Comparison of ENCODE assay signal across 8 cellular contexts in the genomic region with DNA sequence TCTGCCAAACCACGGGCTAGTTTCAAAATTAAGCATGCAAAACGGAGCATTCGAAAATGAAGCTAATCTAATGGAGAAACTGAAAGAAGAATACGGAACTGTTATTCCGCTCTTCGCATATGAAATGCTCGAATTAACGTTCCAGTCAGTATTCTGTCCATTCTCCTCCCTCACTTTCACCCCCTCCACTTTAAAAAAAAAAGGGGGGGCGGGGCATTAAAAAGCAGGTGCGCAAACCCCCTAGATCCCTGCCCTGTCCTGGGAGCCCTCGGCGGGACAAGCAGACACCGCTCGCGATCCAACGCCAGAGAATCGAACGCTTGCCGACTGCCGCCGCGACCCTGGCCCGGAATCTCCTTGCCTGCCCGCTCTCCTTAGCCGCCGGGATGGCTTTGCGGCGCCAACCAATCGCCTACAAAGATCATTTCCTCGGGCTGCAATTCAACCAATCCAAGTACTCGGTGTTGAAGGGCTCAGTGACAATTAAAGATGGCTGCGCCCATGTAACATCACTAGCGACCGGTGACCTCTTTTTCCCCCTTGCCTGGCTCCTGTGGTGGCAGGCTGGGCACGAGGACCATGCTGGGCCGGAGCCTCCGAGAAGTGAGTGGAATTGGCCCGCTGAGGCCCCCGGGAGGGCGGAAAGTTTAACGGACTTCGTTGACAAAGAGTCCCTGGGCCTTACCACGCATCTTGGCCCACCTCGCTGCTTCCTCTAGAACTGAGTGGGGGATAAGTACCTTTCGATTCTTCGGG. TPM values are rescaled to one million over a fixed set of nuclear protein-coding genes. Genes with fewer than 3 reads are reported as not detected.
A peak's percentile ranks its signal among the peaks of the same experiment; 100 is the strongest.
DNase-seq lines count a peak whose midpoint lies in the region; ATAC-seq and TF ChIP-seq lines count a peak whose summit lies in the region.

A gene with protein sequence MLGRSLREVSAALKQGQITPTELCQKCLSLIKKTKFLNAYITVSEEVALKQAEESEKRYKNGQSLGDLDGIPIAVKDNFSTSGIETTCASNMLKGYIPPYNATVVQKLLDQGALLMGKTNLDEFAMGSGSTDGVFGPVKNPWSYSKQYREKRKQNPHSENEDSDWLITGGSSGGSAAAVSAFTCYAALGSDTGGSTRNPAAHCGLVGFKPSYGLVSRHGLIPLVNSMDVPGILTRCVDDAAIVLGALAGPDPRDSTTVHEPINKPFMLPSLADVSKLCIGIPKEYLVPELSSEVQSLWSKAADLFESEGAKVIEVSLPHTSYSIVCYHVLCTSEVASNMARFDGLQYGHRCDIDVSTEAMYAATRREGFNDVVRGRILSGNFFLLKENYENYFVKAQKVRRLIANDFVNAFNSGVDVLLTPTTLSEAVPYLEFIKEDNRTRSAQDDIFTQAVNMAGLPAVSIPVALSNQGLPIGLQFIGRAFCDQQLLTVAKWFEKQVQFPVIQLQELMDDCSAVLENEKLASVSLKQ (plus strand): TSS at position 476 of the 756 bp plus-strand sequence. CDS start 104 bp downstream, at position 580.
A gene with protein sequence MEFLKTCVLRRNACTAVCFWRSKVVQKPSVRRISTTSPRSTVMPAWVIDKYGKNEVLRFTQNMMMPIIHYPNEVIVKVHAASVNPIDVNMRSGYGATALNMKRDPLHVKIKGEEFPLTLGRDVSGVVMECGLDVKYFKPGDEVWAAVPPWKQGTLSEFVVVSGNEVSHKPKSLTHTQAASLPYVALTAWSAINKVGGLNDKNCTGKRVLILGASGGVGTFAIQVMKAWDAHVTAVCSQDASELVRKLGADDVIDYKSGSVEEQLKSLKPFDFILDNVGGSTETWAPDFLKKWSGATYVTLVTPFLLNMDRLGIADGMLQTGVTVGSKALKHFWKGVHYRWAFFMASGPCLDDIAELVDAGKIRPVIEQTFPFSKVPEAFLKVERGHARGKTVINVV (minus strand): TSS at position 396 of the 756 bp plus-strand sequence. CDS start 477 bp downstream, outside the sequence.

- H3K36me3 Mint-ChIP-seq in T-helper 1 cell treated with Interleukin-12 subunit alpha and Interleukin-12 subunit beta and Interleukin-4 antibody, amounts not matched to agents 30 μg/mL and 1 μg/mL, for 36 hours (ENCODE audit: low read depth), result no peaks in the 10 kb centered on the region

- no peaks in the 10 kb centered on the region for H3K27me3 Mint-ChIP-seq in T-helper 1 cell treated with Interleukin-12 subunit alpha and Interleukin-12 subunit beta and Interleukin-4 antibody, amounts not matched to agents 30 μg/mL and 1 μg/mL, for 36 hours (ENCODE audit: low read depth)

- H3K27ac Mint-ChIP-seq in T-helper 1 cell treated with Interleukin-12 subunit alpha and Interleukin-12 subunit beta and Interleukin-4 antibody, amounts not matched to agents 30 μg/mL and 1 μg/mL, for 36 hours, result peak within 1 kb of the TSS; percentile 97

- H3K4me3 ChIP-seq in left ventricle myocardium inferior, result peak within 1 kb of the TSS; percentile 78
- H3K4me3 ChIP-seq in prostate gland, result peak within 1 kb of the TSS; percentile 82 to 89
- peak within 1 kb of the TSS; percentile 77 for H3K4me3 ChIP-seq in urinary bladder (ENCODE audit: low read depth, low read length)

- H3K9me3 ChIP-seq in left ventricle myocardium inferior (replicated peaks) (no peaks in the 10 kb centered on the region), prostate gland (no peaks in the 10 kb centered on the region)

- intact Hi-C loops in left ventricle myocardium inferior (cut with micrococcal nuclease), result no loop called here
- intact Hi-C loops in prostate gland (cut with DNase I), result no loop called here

- H3K27ac ChIP-seq in left ventricle myocardium inferior (replicated peaks), result peak within 1 kb of the TSS; percentile 84
- H3K27ac ChIP-seq in prostate gland, result peak within 1 kb of the TSS; percentile 69 to 75
- H3K27ac ChIP-seq in urinary bladder (ENCODE audit: low read depth), result no peak within 1 kb of the TSS

- TF ChIP-seq POLR2A in GM15510 (IDR thresholded peaks at IDR 0.05; ENCODE audit: borderline replicate concordance, extremely low read depth, insufficient read length), result peak; percentile 48
- TF ChIP-seq POLR2A in prostate gland (IDR thresholded peaks at IDR 0.05), result peak; percentile 27

- ATAC-seq in HG02870 (IDR thresholded peaks at IDR 0.05; ENCODE audit: unreplicated experiment), result peak; percentile 74

- no peaks in the 10 kb centered on the region for H3K9me3 Mint-ChIP-seq in T-helper 1 cell treated with Interleukin-12 subunit alpha and Interleukin-12 subunit beta and Interleukin-4 antibody, amounts not matched to agents 30 μg/mL and 1 μg/mL, for 36 hours

- H3K36me3 ChIP-seq in left ventricle myocardium inferior (no peaks in the 10 kb centered on the region), prostate gland (no peaks in the 10 kb centered on the region), urinary bladder (ENCODE audit: insufficient read depth) (no peaks in the 10 kb centered on the region)

- no peak for TF ChIP-seq CTCF in left ventricle myocardium inferior (IDR thresholded peaks at IDR 0.05; ENCODE audit: borderline replicate concordance)
- TF ChIP-seq CTCF in prostate gland (IDR thresholded peaks at IDR 0.05), result no peak

- no peaks in the 10 kb centered on the region for H3K27me3 ChIP-seq in left ventricle myocardium inferior (ENCODE audit: low read depth)
- H3K27me3 ChIP-seq in prostate gland (replicated peaks; ENCODE audit: insufficient read depth), result no peaks in the 10 kb centered on the region

- peaks cover 13% of the 10 kb centered on the region for H3K4me1 Mint-ChIP-seq in T-helper 1 cell treated with Interleukin-12 subunit alpha and Interleukin-12 subunit beta and Interleukin-4 antibody, amounts not matched to agents 30 μg/mL and 1 μg/mL, for 36 hours (ENCODE audit: low read depth)

- DNase-seq in NCI-H146 (lab: John Stamatoyannopoulos, UW), result peak; percentile 93
- DNase-seq in amygdala (lab: John Stamatoyannopoulos, UW), result peak; percentile 24 to 92 (median 78)
- DNase-seq in left ventricle myocardium inferior, result peak; percentile 78
- DNase-seq in prostate gland (ENCODE audit: low spot score), result peak; percentile 87

- 0% methylated on average over 28 of the region's 46 CpGs for WGBS in prostate gland
- WGBS in urinary bladder, result under 1% methylated on average over 46 of the region's 46 CpGs

- H3K4me1 ChIP-seq in left ventricle myocardium inferior, result peaks cover 29% of the 10 kb centered on the region
- no peaks in the 10 kb centered on the region for H3K4me1 ChIP-seq in prostate gland (replicated peaks)
- H3K4me1 ChIP-seq in urinary bladder (ENCODE audit: insufficient read depth), result peaks cover 1% of the 10 kb centered on the region

- peak within 1 kb of the TSS; percentile 97 for H3K4me3 Mint-ChIP-seq in T-helper 1 cell treated with Interleukin-12 subunit alpha and Interleukin-12 subunit beta and Interleukin-4 antibody, amounts not matched to agents 30 μg/mL and 1 μg/mL, for 36 hours

RNA-seq across cellular contexts. Expression of the first gene that starts in this region (rescaled TPM):
- total RNA-seq in left ventricle myocardium inferior (23.1 TPM), prostate gland (1 to 10 TPM; 6.1 to 9.4 TPM), urinary bladder (21.6 TPM)
- 7.5 TPM for polyA plus RNA-seq in urinary bladder

RNA-seq across cellular contexts. Expression of the second gene that starts in this region (rescaled TPM):
- total RNA-seq in left ventricle myocardium inferior (21.5 TPM), prostate gland (1 to 10 TPM; 4.5 to 4.9 TPM), urinary bladder (3.6 TPM)
- 4.3 TPM for polyA plus RNA-seq in urinary bladder
